Comparison of ENCODE assay signal across 1 cellular context in the genomic region with DNA sequence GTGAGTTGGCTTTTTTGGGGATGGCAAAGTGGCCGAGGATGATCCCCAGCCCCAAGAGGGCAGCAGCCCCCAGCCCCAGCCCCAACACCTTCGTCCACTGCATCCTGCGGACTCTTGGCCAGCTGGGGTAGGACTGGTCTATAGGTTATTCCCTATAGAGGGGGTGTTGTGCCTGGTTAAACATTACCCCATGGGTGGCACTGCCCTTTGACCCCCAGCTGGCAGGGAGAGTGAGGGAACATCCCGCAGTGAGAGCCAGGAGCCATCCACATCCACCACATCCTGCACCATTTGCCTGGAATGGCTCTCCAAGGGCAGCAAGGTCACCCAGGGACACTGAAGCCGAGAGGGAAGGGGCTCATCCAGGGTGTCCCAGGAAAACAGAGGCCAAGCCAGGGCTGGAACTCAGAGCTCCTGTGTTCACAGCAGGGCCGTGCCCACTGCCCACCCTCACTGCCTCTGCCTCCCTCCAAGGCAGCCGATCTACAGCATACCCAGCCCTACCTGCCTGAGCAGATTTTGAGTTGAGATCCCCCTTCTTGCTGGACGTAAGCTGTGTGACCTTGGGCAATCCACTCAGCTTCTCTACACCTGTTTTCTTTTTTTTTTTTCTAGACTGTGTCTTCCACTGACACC.
A peak's percentile ranks its signal among the peaks of the same experiment; 100 is the strongest.
TF ChIP-seq lines count a peak whose summit lies in the region.

A gene with protein sequence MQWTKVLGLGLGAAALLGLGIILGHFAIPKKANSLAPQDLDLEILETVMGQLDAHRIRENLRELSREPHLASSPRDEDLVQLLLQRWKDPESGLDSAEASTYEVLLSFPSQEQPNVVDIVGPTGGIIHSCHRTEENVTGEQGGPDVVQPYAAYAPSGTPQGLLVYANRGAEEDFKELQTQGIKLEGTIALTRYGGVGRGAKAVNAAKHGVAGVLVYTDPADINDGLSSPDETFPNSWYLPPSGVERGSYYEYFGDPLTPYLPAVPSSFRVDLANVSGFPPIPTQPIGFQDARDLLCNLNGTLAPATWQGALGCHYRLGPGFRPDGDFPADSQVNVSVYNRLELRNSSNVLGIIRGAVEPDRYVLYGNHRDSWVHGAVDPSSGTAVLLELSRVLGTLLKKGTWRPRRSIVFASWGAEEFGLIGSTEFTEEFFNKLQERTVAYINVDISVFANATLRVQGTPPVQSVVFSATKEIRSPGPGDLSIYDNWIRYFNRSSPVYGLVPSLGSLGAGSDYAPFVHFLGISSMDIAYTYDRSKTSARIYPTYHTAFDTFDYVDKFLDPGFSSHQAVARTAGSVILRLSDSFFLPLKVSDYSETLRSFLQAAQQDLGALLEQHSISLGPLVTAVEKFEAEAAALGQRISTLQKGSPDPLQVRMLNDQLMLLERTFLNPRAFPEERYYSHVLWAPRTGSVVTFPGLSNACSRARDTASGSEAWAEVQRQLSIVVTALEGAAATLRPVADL (minus strand): TSS at position 135 of the 636 bp plus-strand sequence. CDS start 32 bp downstream, at position 103.

TF ChIP-seq in HepG2, 621 proteins besides CTCF, POLR2A, EP300 and RAD21 (continued from another document):
- TF ChIP-seq, protein P1, sequence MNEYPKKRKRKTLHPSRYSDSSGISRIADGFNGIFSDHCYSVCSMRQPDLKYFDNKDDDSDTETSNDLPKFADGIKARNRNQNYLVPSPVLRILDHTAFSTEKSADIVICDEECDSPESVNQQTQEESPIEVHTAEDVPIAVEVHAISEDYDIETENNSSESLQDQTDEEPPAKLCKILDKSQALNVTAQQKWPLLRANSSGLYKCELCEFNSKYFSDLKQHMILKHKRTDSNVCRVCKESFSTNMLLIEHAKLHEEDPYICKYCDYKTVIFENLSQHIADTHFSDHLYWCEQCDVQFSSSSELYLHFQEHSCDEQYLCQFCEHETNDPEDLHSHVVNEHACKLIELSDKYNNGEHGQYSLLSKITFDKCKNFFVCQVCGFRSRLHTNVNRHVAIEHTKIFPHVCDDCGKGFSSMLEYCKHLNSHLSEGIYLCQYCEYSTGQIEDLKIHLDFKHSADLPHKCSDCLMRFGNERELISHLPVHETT (CRISPR knock-in tag; conservative IDR thresholded peaks at IDR 0.05) = no peak
- TF ChIP-seq ZNF501 (CRISPR knock-in tag; IDR thresholded peaks at IDR 0.05) = no peak
- no peak for TF ChIP-seq ZNF569 (CRISPR knock-in tag; IDR thresholded peaks at IDR 0.05; ENCODE audit: borderline replicate concordance)
- TF ChIP-seq, protein P2, sequence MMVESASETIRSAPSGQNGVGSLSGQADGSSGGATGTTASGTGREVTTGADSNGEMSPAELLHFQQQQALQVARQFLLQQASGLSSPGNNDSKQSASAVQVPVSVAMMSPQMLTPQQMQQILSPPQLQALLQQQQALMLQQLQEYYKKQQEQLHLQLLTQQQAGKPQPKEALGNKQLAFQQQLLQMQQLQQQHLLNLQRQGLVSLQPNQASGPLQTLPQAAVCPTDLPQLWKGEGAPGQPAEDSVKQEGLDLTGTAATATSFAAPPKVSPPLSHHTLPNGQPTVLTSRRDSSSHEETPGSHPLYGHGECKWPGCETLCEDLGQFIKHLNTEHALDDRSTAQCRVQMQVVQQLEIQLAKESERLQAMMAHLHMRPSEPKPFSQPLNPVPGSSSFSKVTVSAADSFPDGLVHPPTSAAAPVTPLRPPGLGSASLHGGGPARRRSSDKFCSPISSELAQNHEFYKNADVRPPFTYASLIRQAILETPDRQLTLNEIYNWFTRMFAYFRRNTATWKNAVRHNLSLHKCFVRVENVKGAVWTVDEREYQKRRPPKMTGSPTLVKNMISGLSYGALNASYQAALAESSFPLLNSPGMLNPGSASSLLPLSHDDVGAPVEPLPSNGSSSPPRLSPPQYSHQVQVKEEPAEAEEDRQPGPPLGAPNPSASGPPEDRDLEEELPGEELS (CRISPR knock-in tag; IDR thresholded peaks at IDR 0.05) = 0 out of 2 replicates have a peak, but pooled peaks have one; percentile 24
- TF ChIP-seq ZNF292 (CRISPR knock-in tag; IDR thresholded peaks at IDR 0.05; ENCODE audit: borderline replicate concordance, low read depth) = peak; percentile 36; the same call in 1 of the 2 replicates
- no peak for TF ChIP-seq RAD51 (IDR thresholded peaks at IDR 0.05; ENCODE audit: borderline replicate concordance)
- no peak for TF ChIP-seq MTA3 (CRISPR knock-in tag; IDR thresholded peaks at IDR 0.05)
- 0 out of 2 replicates have a peak, but pooled peaks have one; percentile 31 for TF ChIP-seq FOXC1 (CRISPR knock-in tag; IDR thresholded peaks at IDR 0.05; ENCODE audit: borderline replicate concordance)
- TF ChIP-seq, protein P3, sequence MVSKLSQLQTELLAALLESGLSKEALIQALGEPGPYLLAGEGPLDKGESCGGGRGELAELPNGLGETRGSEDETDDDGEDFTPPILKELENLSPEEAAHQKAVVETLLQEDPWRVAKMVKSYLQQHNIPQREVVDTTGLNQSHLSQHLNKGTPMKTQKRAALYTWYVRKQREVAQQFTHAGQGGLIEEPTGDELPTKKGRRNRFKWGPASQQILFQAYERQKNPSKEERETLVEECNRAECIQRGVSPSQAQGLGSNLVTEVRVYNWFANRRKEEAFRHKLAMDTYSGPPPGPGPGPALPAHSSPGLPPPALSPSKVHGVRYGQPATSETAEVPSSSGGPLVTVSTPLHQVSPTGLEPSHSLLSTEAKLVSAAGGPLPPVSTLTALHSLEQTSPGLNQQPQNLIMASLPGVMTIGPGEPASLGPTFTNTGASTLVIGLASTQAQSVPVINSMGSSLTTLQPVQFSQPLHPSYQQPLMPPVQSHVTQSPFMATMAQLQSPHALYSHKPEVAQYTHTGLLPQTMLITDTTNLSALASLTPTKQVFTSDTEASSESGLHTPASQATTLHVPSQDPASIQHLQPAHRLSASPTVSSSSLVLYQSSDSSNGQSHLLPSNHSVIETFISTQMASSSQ (IDR thresholded peaks at IDR 0.05; ENCODE audit: low read depth) = peak; percentile 93
- TF ChIP-seq, protein P3 (CRISPR knock-in tag; IDR thresholded peaks at IDR 0.05; ENCODE audit: borderline replicate concordance) = peak; percentile 96
- TF ChIP-seq, protein P4, sequence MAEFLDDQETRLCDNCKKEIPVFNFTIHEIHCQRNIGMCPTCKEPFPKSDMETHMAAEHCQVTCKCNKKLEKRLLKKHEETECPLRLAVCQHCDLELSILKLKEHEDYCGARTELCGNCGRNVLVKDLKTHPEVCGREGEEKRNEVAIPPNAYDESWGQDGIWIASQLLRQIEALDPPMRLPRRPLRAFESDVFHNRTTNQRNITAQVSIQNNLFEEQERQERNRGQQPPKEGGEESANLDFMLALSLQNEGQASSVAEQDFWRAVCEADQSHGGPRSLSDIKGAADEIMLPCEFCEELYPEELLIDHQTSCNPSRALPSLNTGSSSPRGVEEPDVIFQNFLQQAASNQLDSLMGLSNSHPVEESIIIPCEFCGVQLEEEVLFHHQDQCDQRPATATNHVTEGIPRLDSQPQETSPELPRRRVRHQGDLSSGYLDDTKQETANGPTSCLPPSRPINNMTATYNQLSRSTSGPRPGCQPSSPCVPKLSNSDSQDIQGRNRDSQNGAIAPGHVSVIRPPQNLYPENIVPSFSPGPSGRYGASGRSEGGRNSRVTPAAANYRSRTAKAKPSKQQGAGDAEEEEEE (CRISPR knock-in tag; IDR thresholded peaks at IDR 0.05; ENCODE audit: borderline replicate concordance) = no peak
- no peak for TF ChIP-seq PCBP2 (optimal IDR thresholded peaks at IDR 0.05; ENCODE audit: low read depth, low read length, poor library complexity, severe bottlenecking)
- peak; percentile 81 for TF ChIP-seq HNF4A (CRISPR knock-in tag; IDR thresholded peaks at IDR 0.05)
- TF ChIP-seq SMARCC2 (IDR thresholded peaks at IDR 0.05) = no peak
- TF ChIP-seq, protein P5, sequence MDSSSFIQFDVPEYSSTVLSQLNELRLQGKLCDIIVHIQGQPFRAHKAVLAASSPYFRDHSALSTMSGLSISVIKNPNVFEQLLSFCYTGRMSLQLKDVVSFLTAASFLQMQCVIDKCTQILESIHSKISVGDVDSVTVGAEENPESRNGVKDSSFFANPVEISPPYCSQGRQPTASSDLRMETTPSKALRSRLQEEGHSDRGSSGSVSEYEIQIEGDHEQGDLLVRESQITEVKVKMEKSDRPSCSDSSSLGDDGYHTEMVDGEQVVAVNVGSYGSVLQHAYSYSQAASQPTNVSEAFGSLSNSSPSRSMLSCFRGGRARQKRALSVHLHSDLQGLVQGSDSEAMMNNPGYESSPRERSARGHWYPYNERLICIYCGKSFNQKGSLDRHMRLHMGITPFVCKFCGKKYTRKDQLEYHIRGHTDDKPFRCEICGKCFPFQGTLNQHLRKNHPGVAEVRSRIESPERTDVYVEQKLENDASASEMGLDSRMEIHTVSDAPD (CRISPR knock-in tag; IDR thresholded peaks at IDR 0.05) = peak; percentile 41; the same call in 1 of the 2 replicates
- TF ChIP-seq ZNF441 (CRISPR knock-in tag; IDR thresholded peaks at IDR 0.05; ENCODE audit: borderline replicate concordance) = no peak
- no peak for TF ChIP-seq MAZ (IDR thresholded peaks at IDR 0.05; ENCODE audit: borderline replicate concordance, low read depth, low read length)
- no peak for TF ChIP-seq MAZ (CRISPR knock-in tag; IDR thresholded peaks at IDR 0.05; ENCODE audit: low read depth)
- TF ChIP-seq, protein P6, sequence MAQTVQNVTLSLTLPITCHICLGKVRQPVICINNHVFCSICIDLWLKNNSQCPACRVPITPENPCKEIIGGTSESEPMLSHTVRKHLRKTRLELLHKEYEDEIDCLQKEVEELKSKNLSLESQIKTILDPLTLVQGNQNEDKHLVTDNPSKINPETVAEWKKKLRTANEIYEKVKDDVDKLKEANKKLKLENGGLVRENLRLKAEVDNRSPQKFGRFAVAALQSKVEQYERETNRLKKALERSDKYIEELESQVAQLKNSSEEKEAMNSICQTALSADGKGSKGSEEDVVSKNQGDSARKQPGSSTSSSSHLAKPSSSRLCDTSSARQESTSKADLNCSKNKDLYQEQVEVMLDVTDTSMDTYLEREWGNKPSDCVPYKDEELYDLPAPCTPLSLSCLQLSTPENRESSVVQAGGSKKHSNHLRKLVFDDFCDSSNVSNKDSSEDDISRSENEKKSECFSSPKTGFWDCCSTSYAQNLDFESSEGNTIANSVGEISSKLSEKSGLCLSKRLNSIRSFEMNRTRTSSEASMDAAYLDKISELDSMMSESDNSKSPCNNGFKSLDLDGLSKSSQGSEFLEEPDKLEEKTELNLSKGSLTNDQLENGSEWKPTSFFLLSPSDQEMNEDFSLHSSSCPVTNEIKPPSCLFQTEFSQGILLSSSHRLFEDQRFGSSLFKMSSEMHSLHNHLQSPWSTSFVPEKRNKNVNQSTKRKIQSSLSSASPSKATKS (CRISPR knock-in tag; IDR thresholded peaks at IDR 0.05) = no peak
- TF ChIP-seq ZNF567 (CRISPR knock-in tag; IDR thresholded peaks at IDR 0.05; ENCODE audit: borderline replicate concordance) = no peak
- TF ChIP-seq, protein P7, sequence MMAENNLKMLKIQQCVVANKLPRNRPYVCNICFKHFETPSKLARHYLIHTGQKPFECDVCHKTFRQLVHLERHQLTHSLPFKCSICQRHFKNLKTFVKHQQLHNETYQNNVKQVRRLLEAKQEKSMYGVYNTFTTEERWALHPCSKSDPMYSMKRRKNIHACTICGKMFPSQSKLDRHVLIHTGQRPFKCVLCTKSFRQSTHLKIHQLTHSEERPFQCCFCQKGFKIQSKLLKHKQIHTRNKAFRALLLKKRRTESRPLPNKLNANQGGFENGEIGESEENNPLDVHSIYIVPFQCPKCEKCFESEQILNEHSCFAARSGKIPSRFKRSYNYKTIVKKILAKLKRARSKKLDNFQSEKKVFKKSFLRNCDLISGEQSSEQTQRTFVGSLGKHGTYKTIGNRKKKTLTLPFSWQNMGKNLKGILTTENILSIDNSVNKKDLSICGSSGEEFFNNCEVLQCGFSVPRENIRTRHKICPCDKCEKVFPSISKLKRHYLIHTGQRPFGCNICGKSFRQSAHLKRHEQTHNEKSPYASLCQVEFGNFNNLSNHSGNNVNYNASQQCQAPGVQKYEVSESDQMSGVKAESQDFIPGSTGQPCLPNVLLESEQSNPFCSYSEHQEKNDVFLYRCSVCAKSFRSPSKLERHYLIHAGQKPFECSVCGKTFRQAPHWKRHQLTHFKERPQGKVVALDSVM (CRISPR knock-in tag; IDR thresholded peaks at IDR 0.05) = no peak
- no peak for TF ChIP-seq MXI1 (IDR thresholded peaks at IDR 0.05; ENCODE audit: borderline replicate concordance, low read depth, low read length)
